In genomic region chr13:91154553-91154952, GRCh38 we compare ENCODE assay signal across 13 cellular contexts.
A peak's percentile ranks its signal among the peaks of the same experiment; 100 is the strongest.
DNase-seq lines count a peak whose midpoint lies in the region; TF ChIP-seq lines count a peak whose summit lies in the region.
"Had no signal": no experiment of that assay in that cellular context is flagged by ENCODE, and none has a peak within 500 bp of the region (broad histone marks: within the 10 kb centered on the region; RNA-seq: fewer than 3 reads in every experiment).

No MANE protein-coding gene starts in this region.

- DNase-seq in SK-N-DZ (ENCODE audit: low spot score): peak; percentile 41
- peak; percentile 17 for DNase-seq in iPS-NIHi11 (ENCODE audit: low spot score)
- DNase-seq in renal cortical epithelial cell (ENCODE audit: low read depth): peak; percentile 65
- no peak for DNase-seq in NCI-H2196 treated with DMSO at 0.1 percent for 48 hours (lab: John Stamatoyannopoulos, UW; ENCODE audit: unreplicated experiment)
- no peak for DNase-seq in hepatic stellate cell (ENCODE audit: low spot score)
- no peak for DNase-seq in activated CD8-positive, alpha-beta memory T cell treated with anti-CD3 and anti-CD28 coated beads for 24 hours
- DNase-seq: activated CD4-positive, alpha-beta T cell treated with anti-CD3 and anti-CD28 coated beads for 36 hours; aorta; NCI-H1694 treated with DMSO at 0.1 percent for 48 hours; SW 1271; testis had no signal

- no peaks in the 10 kb centered on the region for H3K4me1 ChIP-seq in HEK293 (ENCODE audit: control insufficient read depth, insufficient read depth, low read length)
- H3K4me1 ChIP-seq: testis had no signal

- H3K36me3 ChIP-seq in HEK293 (ENCODE audit: control insufficient read depth in 2 of 2, insufficient read depth in 1 of 2, low read length in 2 of 2): no peaks in the 10 kb centered on the region
- H3K36me3 ChIP-seq: neutrophil had no signal

- H3K4me3 ChIP-seq in HEK293 (ENCODE audit: low read depth, low read length): no peak overlapping the region
- H3K4me3 ChIP-seq: testis had no signal

- no peak for TF ChIP-seq CTCF in HEK293 (tag by site-specific recombination; IDR thresholded peaks at IDR 0.05)

- CTCF ChIA-PET in HEK293 (lab: Yijun Ruan, JAX): no interaction called here

- H3K27ac ChIP-seq in HEK293 (ENCODE audit: extremely low read depth, low read depth, low read length): no peak overlapping the region
- H3K27ac ChIP-seq: neutrophil, testis had no signal

- no peaks in the 10 kb centered on the region for H3K9me3 ChIP-seq in HEK293 (ENCODE audit: control insufficient read depth, insufficient read depth, low read depth, low read length)
- H3K9me3 ChIP-seq: neutrophil, testis had no signal

- POLR2A ChIA-PET in HEK293 (lab: Yijun Ruan, JAX): no interaction called here

TF ChIP-seq in HEK293, 187 proteins besides CTCF, POLR2A, EP300 and RAD21:
- no peak for TF ChIP-seq ZNF404 (tag by site-specific recombination; IDR thresholded peaks at IDR 0.05)
- no peak for TF ChIP-seq ZNF530 (tag by site-specific recombination; IDR thresholded peaks at IDR 0.05; ENCODE audit: low read depth)
- no peak for TF ChIP-seq ZNF514 (tag by site-specific recombination; IDR thresholded peaks at IDR 0.05)
- TF ChIP-seq ZBTB49 (tag by site-specific recombination; IDR thresholded peaks at IDR 0.05; ENCODE audit: low read depth): no peak
- no peak for TF ChIP-seq ZNF10 (tag by site-specific recombination; IDR thresholded peaks at IDR 0.05)
- TF ChIP-seq TRIM28 (IDR thresholded peaks at IDR 0.05; ENCODE audit: borderline replicate concordance, low read length): 0 out of 2 replicates have a peak, but pooled peaks have one; percentile 32
- TF ChIP-seq ZNF571 (tag by site-specific recombination; IDR thresholded peaks at IDR 0.05): no peak
- TF ChIP-seq ZNF140 (tag by site-specific recombination; IDR thresholded peaks at IDR 0.05): no peak

Comparison
In these comparisons a context has a peak if more than half of its experiments do, and no peak if none do; other contexts are left out.
1. DNase-seq: peak in SK-N-DZ (single experiment), iPS-NIHi11 (single experiment) and renal cortical epithelial cell (single experiment); none in NCI-H2196 treated with DMSO at 0.1 percent for 48 hours (single experiment), hepatic stellate cell (single experiment) and activated CD8-positive, alpha-beta memory T cell treated with anti-CD3 and anti-CD28 coated beads for 24 hours (single experiment).